In the genomic region with DNA sequence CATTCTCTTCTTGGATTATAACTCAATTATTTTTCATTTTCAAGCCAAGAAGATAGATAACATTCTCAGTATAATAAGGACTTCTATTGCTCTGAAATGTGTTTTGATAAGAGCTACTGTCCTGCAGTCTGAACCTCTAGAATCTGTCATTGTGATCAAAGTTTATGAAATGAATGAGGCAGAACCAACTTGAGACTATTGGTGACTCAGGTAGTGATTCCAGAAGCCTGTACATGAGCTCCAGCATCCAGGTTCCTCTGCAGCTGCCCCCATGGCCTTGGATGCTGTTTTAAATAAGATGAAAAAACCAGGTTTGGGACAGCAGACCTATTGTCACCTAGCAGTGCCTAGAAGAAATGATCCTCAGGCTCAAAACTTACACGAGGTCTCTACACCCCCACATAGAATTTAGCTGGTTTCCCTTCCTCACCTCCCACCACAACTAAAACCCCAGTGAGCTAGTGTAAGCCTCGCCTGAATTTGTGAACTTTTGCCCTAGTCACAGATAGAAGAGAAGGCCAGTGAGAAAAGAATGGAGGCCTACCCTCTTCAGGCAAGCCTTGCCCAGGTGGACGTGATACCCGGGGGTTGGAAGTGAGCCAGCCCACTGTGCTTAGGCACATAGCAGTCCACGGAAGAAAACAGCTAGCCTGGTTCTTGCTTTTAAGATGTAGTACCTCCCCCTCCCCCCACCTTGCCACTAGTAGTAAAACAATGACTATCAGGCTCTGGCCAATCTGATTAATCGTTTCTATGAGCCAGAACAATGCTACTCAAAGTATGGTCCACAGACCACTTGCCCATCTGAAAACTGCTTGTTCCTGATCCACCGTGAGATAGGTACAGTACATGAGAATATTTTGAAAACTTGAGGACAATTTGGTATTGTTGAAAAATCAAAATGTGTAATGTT, we compare ENCODE assay signal across 10 cellular contexts.
DNase-seq lines count a peak whose midpoint lies in the region; ATAC-seq, FAIRE-seq and TF ChIP-seq lines count a peak whose summit lies in the region.
"Had no signal": no experiment of that assay in that cellular context is flagged by ENCODE, and none has a peak within 500 bp of the region (broad histone marks: within the 10 kb centered on the region; RNA-seq: fewer than 3 reads in every experiment).

No MANE protein-coding gene starts in this region.

- H3K27ac ChIP-seq in K562 (ENCODE audit: extremely low read depth, low read depth, low read length) (no peak overlapping the region), ovary (no peak overlapping the region)
- H3K27ac ChIP-seq: stomach had no signal

- POLR2A ChIA-PET in K562 (lab: Yijun Ruan, JAX) = interaction anchor here (0.6 to 1.4 kb wide), 4 partner anchors 8 to 146 kb away, joined by 3 to 8 read pairs (median 4); no protein-coding TSS in a partner anchor

- no TSS peak for BruUV-seq in K562 (replicated peaks; lab: Mats Ljungman, UMichigan)

- no peaks in the 10 kb centered on the region for H3K79me2 ChIP-seq in K562 (ENCODE audit: control insufficient read depth, insufficient read depth, low read length)

- no peak for TF ChIP-seq RAD21 in K562 (CRISPR knock-in tag; conservative IDR thresholded peaks at IDR 0.05 in 1 of 2, IDR thresholded peaks at IDR 0.05 in 1 of 2)

- H4K20me1 ChIP-seq in K562 (replicated peaks; ENCODE audit: control insufficient read depth, insufficient read depth, low read length) = no peaks in the 10 kb centered on the region

- H3K4me1 ChIP-seq in K562 (replicated peaks in 1 of 2; ENCODE audit: control insufficient read depth in 2 of 2, insufficient read depth in 2 of 2, low read length in 2 of 2) (peaks cover 0 to 15% of the 10 kb centered on the region in 2 experiments; a peak in 2 of 5 replicates), ovary (ENCODE audit: insufficient read depth) (peaks cover 2% of the 10 kb centered on the region)

- in situ Hi-C loops in K562 (cut with MboI) = no loop called here

- DNase-seq in GM10266 (ENCODE audit: extremely low spot score) = peak; percentile 47
- DNase-seq in GM19239 (ENCODE audit: insufficient read length, low spot score) = peak; percentile 7
- DNase-seq in K562 (ENCODE audit: extremely low read depth in 1 of 4, low spot score in 3 of 4) = no peak
- DNase-seq in NCI-H2029 (lab: John Stamatoyannopoulos, UW) = no peak
- DNase-seq in ovary = no peak
- no peak for DNase-seq in stimulated activated CD8-positive, alpha-beta memory T cell treated with anti-CD3 and anti-CD28 coated beads, Interleukin-4, amount 100 ng/mL, for 48 hours
- no peak for DNase-seq in activated effector memory CD4-positive, alpha-beta T cell treated with Interleukin-2 at 50 U/mL for 16 hours
- DNase-seq: stomach had no signal

- CTCF ChIA-PET in K562 (lab: Yijun Ruan, JAX; ENCODE audit: low intra/inter-chr PET ratio) = no interaction called here

- H3K36me3 ChIP-seq in K562 (ENCODE audit: control insufficient read depth, insufficient read depth, low read length) (peaks cover 84% of the 10 kb centered on the region), ovary (no peaks in the 10 kb centered on the region)

- intact Hi-C loops in K562 (cut with micrococcal nuclease) = no loop called here
- intact Hi-C loops in ovary (cut with DNase I) = no loop called here

- WGBS in K562 (ENCODE audit: insufficient coverage, low coverage, missing lambda C conversion rate) = 73% methylated on average over 7 of the region's 7 CpGs
- WGBS in ovary, 3 donors = 77 to 85% (median 85%) methylated on average over 7 of the region's 7 CpGs

- ATAC-seq in HG03103 (IDR thresholded peaks at IDR 0.05; ENCODE audit: low read depth, unreplicated experiment) (peak; percentile 73), K562 (no peak)

- TF ChIP-seq EP300 in K562 (IDR thresholded peaks at IDR 0.05; ENCODE audit: low read length) (no peak), ovary (IDR thresholded peaks at IDR 0.05) (no peak)

- H3K9ac ChIP-seq in K562 (ENCODE audit: insufficient read depth in 1 of 2, low read depth in 2 of 2, low read length in 2 of 2) = no peak overlapping the region

- H3K9me3 ChIP-seq in K562 (replicated peaks; ENCODE audit: control insufficient read depth, insufficient read depth, low read depth, low read length) = no peaks in the 10 kb centered on the region
- no peaks in the 10 kb centered on the region for H3K9me3 ChIP-seq in ovary
- H3K9me3 ChIP-seq: stomach had no signal

- no peak overlapping the region for H3K4me2 ChIP-seq in K562 (ENCODE audit: insufficient read depth, low read length)

- H3K27me3 ChIP-seq in K562 (ENCODE audit: control insufficient read depth in 2 of 2, insufficient read depth in 2 of 2, low read length in 2 of 2) = no peaks in the 10 kb centered on the region
- no peaks in the 10 kb centered on the region for H3K27me3 ChIP-seq in ovary
- H3K27me3 ChIP-seq: stomach had no signal

- TF ChIP-seq CTCF in GM10266 (IDR thresholded peaks at IDR 0.05; ENCODE audit: control insufficient read depth, insufficient read depth, low read depth, missing control alignments) (no peak), K562 (IDR thresholded peaks at IDR 0.05 in 2 of 3, conservative IDR thresholded peaks at IDR 0.05 in 1 of 3; ENCODE audit: insufficient read depth in 2 of 3, low read depth in 1 of 3, low read length in 3 of 3) (no peak), ovary (IDR thresholded peaks at IDR 0.05) (no peak)

- no peaks in the 10 kb centered on the region for H3K9me1 ChIP-seq in K562 (ENCODE audit: control insufficient read depth, insufficient read depth, low read length)

- FAIRE-seq in GM19239 (lab: Jason Lieb, UNC) (no peak), K562 (lab: Jason Lieb, UNC) (no peak)
- FAIRE-seq: TTC549 had no signal

- H3K4me3 ChIP-seq in K562 = no peak overlapping the region
- no peak overlapping the region for H3K4me3 ChIP-seq in ovary
- H3K4me3 ChIP-seq: stomach had no signal

- no peak overlapping the region for H2AFZ ChIP-seq in K562 (ENCODE audit: low read depth, low read length)

- no peak for TF ChIP-seq POLR2A in K562 (conservative IDR thresholded peaks at IDR 0.05)
- TF ChIP-seq POLR2A in ovary (IDR thresholded peaks at IDR 0.05) = no peak

TF ChIP-seq in K562, 482 proteins besides CTCF, POLR2A, EP300 and RAD21:
- TF ChIP-seq SMAD4 (CRISPR knock-in tag; conservative IDR thresholded peaks at IDR 0.05) (0 out of 2 replicates have a peak, but pooled peaks have one; percentile 17), FOXJ3 (CRISPR knock-in tag; IDR thresholded peaks at IDR 0.05) (no peak)

Comparison
In these comparisons a context has a peak if more than half of its experiments do, and no peak if none do; other contexts are left out.
1. DNase-seq: peak in GM10266 (single experiment) and GM19239 (single experiment); none in K562 (0 of 4), NCI-H2029 (single experiment), ovary (0 of 5), stimulated activated CD8-positive, alpha-beta memory T cell treated with anti-CD3 and anti-CD28 coated beads, Interleukin-4, amount 100 ng/mL, for 48 hours (single experiment) and activated effector memory CD4-positive, alpha-beta T cell treated with Interleukin-2 at 50 U/mL for 16 hours (single experiment).